In genomic region chr3:138442996-138443395, GRCh38 we compare ENCODE assay signal across 15 cellular contexts. TPM values are rescaled to one million over a fixed set of nuclear protein-coding genes. Genes with fewer than 3 reads are reported as not detected.
"Had no signal": no experiment of that assay in that cellular context is flagged by ENCODE, and none has a peak within 500 bp of the region (broad histone marks: within the 10 kb centered on the region; RNA-seq: fewer than 3 reads in every experiment).

No MANE protein-coding gene starts in this region.

- H3K9me3 Mint-ChIP-seq: activated CD4-positive, alpha-beta T cell treated with anti-CD3 and anti-CD28 coated beads, Interleukin-2, amount 10 ng/mL, durations not matched to agents 24 days and 14 days; activated naive CD8-positive, alpha-beta T cell treated with anti-CD3 and anti-CD28 coated beads, Interleukin-2, amount 50 U/mL, for 24 hours; activated T-cell treated with anti-CD3 and anti-CD28 coated beads, Interleukin-2, amount 50 U/mL, for 24 hours; activated T-helper 2 cell treated with anti-CD3 and anti-CD28 coated beads, Interferon-gamma antibody, Interleukin-2, Interleukin-4, amounts not matched to agents 10 μg/mL and 5 μg/mL and 100 μg/mL, durations not matched to agents 14 hours and 24 hours and 36 hours; natural killer cell; T-helper 1 cell treated with Interleukin-12 subunit alpha and Interleukin-12 subunit beta and Interleukin-4 antibody, amounts not matched to agents 30 μg/mL and 1 μg/mL, for 36 hours had no signal

- ATAC-seq: activated CD8-positive, alpha-beta T cell treated with anti-CD3 and anti-CD28 coated beads, Interleukin-2, amount 10 ng/mL, durations not matched to agents 7 days and 5 days; activated naive CD8-positive, alpha-beta T cell treated with anti-CD3 and anti-CD28 coated beads, Interleukin-2, amount 50 U/mL, for 24 hours had no signal

- H3K27ac ChIP-seq: epithelial cell of prostate, neutrophil had no signal

- H3K36me3 ChIP-seq: neutrophil, thyroid gland had no signal

- H3K4me3 Mint-ChIP-seq: activated CD4-positive, alpha-beta T cell treated with anti-CD3 and anti-CD28 coated beads, Interleukin-2, amount 10 ng/mL, durations not matched to agents 24 days and 14 days; activated CD8-positive, alpha-beta T cell treated with anti-CD3 and anti-CD28 coated beads, Interleukin-2, amount 10 ng/mL, durations not matched to agents 7 days and 5 days; activated naive CD8-positive, alpha-beta T cell treated with anti-CD3 and anti-CD28 coated beads, Interleukin-2, amount 50 U/mL, for 24 hours; activated T-cell treated with anti-CD3 and anti-CD28 coated beads, Interleukin-2, amount 50 U/mL, for 24 hours; natural killer cell; T-helper 1 cell treated with Interleukin-12 subunit alpha and Interleukin-12 subunit beta and Interleukin-4 antibody, amounts not matched to agents 30 μg/mL and 1 μg/mL, for 36 hours had no signal

- H3K27ac Mint-ChIP-seq: activated CD4-positive, alpha-beta T cell treated with anti-CD3 and anti-CD28 coated beads, Interleukin-2, amount 10 ng/mL, durations not matched to agents 24 days and 14 days; activated CD8-positive, alpha-beta T cell treated with anti-CD3 and anti-CD28 coated beads, Interleukin-2, amount 10 ng/mL, durations not matched to agents 7 days and 5 days; activated naive CD8-positive, alpha-beta T cell treated with anti-CD3 and anti-CD28 coated beads, Interleukin-2, amount 50 U/mL, for 24 hours; activated T-cell treated with anti-CD3 and anti-CD28 coated beads, Interleukin-2, amount 50 U/mL, for 24 hours; activated T-helper 2 cell treated with anti-CD3 and anti-CD28 coated beads, Interferon-gamma antibody, Interleukin-2, Interleukin-4, amounts not matched to agents 10 μg/mL and 5 μg/mL and 100 μg/mL, durations not matched to agents 14 hours and 24 hours and 36 hours; natural killer cell; T-helper 1 cell treated with Interleukin-12 subunit alpha and Interleukin-12 subunit beta and Interleukin-4 antibody, amounts not matched to agents 30 μg/mL and 1 μg/mL, for 36 hours had no signal

- H3K27me3 ChIP-seq: thyroid gland had no signal

- DNase-seq: activated CD4-positive, alpha-beta T cell treated with anti-CD3 and anti-CD28 coated beads, Interleukin-2, amount 10 ng/mL, durations not matched to agents 24 days and 14 days; activated CD8-positive, alpha-beta T cell treated with anti-CD3 and anti-CD28 coated beads, Interleukin-2, amount 10 ng/mL, durations not matched to agents 7 days and 5 days; activated naive CD4-positive, alpha-beta T cell treated with Interleukin-2 at 50 U/mL for 16 hours; activated naive CD8-positive, alpha-beta T cell treated with anti-CD3 and anti-CD28 coated beads, Interleukin-2, amount 50 U/mL, for 24 hours; activated T-cell treated with anti-CD3 and anti-CD28 coated beads, Interleukin-2, amount 50 U/mL, for 24 hours; anterior cingulate cortex; natural killer cell; stimulated activated CD4-positive, alpha-beta T cell treated with anti-CD3 and anti-CD28 coated beads, Interleukin-12 subunit alpha, Interleukin-12 subunit beta, amount 100 ng/mL, for 4 hours; stimulated activated CD4-positive, alpha-beta T cell treated with anti-CD3 and anti-CD28 coated beads, Interleukin-1b, Interleukin-23, amount 100 ng/mL, for 48 hours; stimulated activated naive CD4-positive, alpha-beta T cell treated with Interleukin-2 at 50 U/mL for 16 hours had no signal

- H3K36me3 Mint-ChIP-seq: natural killer cell had no signal

- H3K9me3 ChIP-seq: neutrophil, thyroid gland had no signal

- H3K4me1 Mint-ChIP-seq: activated CD4-positive, alpha-beta T cell treated with anti-CD3 and anti-CD28 coated beads, Interleukin-2, amount 10 ng/mL, durations not matched to agents 24 days and 14 days; activated naive CD8-positive, alpha-beta T cell treated with anti-CD3 and anti-CD28 coated beads, Interleukin-2, amount 50 U/mL, for 24 hours; natural killer cell had no signal

- H3K4me3 ChIP-seq: thyroid gland had no signal

RNA-seq across cellular contexts. Expression of gene ESYT3, which starts 8.6 kb away (rescaled TPM):
- total RNA-seq: natural killer cell had no signal
